Comparison of ENCODE assay signal across 1 cellular context in genomic region chr2:223943135-223943534, GRCh38.
TF ChIP-seq lines count a peak whose summit lies in the region.

No MANE protein-coding gene starts in this region.

TF ChIP-seq in GM12878, 131 proteins besides CTCF, POLR2A, EP300 and RAD21:
- TF ChIP-seq, protein P1, sequence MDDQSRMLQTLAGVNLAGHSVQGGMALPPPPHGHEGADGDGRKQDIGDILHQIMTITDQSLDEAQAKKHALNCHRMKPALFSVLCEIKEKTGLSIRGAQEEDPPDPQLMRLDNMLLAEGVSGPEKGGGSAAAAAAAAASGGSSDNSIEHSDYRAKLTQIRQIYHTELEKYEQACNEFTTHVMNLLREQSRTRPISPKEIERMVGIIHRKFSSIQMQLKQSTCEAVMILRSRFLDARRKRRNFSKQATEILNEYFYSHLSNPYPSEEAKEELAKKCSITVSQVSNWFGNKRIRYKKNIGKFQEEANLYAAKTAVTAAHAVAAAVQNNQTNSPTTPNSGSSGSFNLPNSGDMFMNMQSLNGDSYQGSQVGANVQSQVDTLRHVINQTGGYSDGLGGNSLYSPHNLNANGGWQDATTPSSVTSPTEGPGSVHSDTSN (IDR thresholded peaks at IDR 0.05; ENCODE audit: insufficient replicate concordance, low read depth, low read length) = no peak
- TF ChIP-seq ZNF274 (IDR thresholded peaks at IDR 0.05; ENCODE audit: insufficient read depth, insufficient read length) = no peak
- TF ChIP-seq ZBED1 (IDR thresholded peaks at IDR 0.05; ENCODE audit: borderline replicate concordance) = no peak
- TF ChIP-seq CHD2 (IDR thresholded peaks at IDR 0.05; ENCODE audit: borderline replicate concordance, low read depth, low read length) = no peak
- no peak for TF ChIP-seq SREBF1 (IDR thresholded peaks at IDR 0.05; ENCODE audit: low read length)
- TF ChIP-seq KAT2A (conservative IDR thresholded peaks at IDR 0.05; ENCODE audit: control insufficient read depth, low read depth, low read length) = no peak
- no peak for TF ChIP-seq ZBTB4 (CRISPR knock-in tag; IDR thresholded peaks at IDR 0.05)
- TF ChIP-seq TARDBP (IDR thresholded peaks at IDR 0.05; ENCODE audit: borderline replicate concordance) = no peak
- no peak for TF ChIP-seq TCF3 (IDR thresholded peaks at IDR 0.05; ENCODE audit: borderline replicate concordance, insufficient read depth, low read depth, low read length)
- no peak for TF ChIP-seq MEF2B (IDR thresholded peaks at IDR 0.05; ENCODE audit: partially characterized antibody, poor library complexity, severe bottlenecking)
- no peak for TF ChIP-seq MYC (IDR thresholded peaks at IDR 0.05; ENCODE audit: insufficient read depth, insufficient read length, insufficient replicate concordance, low read length, severe bottlenecking)
- no peak for TF ChIP-seq FOXM1 (IDR thresholded peaks at IDR 0.05; ENCODE audit: low read depth, low read length)
- no peak for TF ChIP-seq KLF5 (IDR thresholded peaks at IDR 0.05; ENCODE audit: partially characterized antibody)
- no peak for TF ChIP-seq CHD1 (IDR thresholded peaks at IDR 0.05; ENCODE audit: low read depth, low read length)
- no peak for TF ChIP-seq PML (IDR thresholded peaks at IDR 0.05; ENCODE audit: low read length)
- TF ChIP-seq BMI1 (IDR thresholded peaks at IDR 0.05; ENCODE audit: borderline replicate concordance) = no peak
- no peak for TF ChIP-seq E4F1 (IDR thresholded peaks at IDR 0.05; ENCODE audit: borderline replicate concordance, partially characterized antibody)
